In genomic region chr5:179697993-179698934, GRCh38 we compare ENCODE assay signal across 1 cellular context.
TF ChIP-seq lines count a peak whose summit lies in the region.

No MANE protein-coding gene starts in this region.

TF ChIP-seq in HEK293, 187 proteins besides CTCF, POLR2A, EP300 and RAD21 (continued from another document and continues in another):
- TF ChIP-seq ZNF701 (tag by site-specific recombination; IDR thresholded peaks at IDR 0.05) = no peak
- no peak for TF ChIP-seq ZNF426 (tag by site-specific recombination; IDR thresholded peaks at IDR 0.05)
- TF ChIP-seq, protein P1, sequence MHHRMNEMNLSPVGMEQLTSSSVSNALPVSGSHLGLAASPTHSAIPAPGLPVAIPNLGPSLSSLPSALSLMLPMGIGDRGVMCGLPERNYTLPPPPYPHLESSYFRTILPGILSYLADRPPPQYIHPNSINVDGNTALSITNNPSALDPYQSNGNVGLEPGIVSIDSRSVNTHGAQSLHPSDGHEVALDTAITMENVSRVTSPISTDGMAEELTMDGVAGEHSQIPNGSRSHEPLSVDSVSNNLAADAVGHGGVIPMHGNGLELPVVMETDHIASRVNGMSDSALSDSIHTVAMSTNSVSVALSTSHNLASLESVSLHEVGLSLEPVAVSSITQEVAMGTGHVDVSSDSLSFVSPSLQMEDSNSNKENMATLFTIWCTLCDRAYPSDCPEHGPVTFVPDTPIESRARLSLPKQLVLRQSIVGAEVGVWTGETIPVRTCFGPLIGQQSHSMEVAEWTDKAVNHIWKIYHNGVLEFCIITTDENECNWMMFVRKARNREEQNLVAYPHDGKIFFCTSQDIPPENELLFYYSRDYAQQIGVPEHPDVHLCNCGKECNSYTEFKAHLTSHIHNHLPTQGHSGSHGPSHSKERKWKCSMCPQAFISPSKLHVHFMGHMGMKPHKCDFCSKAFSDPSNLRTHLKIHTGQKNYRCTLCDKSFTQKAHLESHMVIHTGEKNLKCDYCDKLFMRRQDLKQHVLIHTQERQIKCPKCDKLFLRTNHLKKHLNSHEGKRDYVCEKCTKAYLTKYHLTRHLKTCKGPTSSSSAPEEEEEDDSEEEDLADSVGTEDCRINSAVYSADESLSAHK (tag by site-specific recombination; IDR thresholded peaks at IDR 0.05) = no peak
- no peak for TF ChIP-seq ZNF302 (tag by site-specific recombination; IDR thresholded peaks at IDR 0.05; ENCODE audit: low read depth)
- 0 out of 2 replicates have a peak, but pooled peaks have one; percentile 13 for TF ChIP-seq ZNF146 (tag by site-specific recombination; IDR thresholded peaks at IDR 0.05)
- no peak; the same call in 1 of the 2 replicates for TF ChIP-seq YY1 (tag by site-specific recombination; IDR thresholded peaks at IDR 0.05)
- no peak for TF ChIP-seq ZNF184 (tag by site-specific recombination; IDR thresholded peaks at IDR 0.05)
- TF ChIP-seq ZNF561 (tag by site-specific recombination; IDR thresholded peaks at IDR 0.05; ENCODE audit: borderline replicate concordance) = 0 out of 2 replicates have a peak, but pooled peaks have one; percentile 46
- TF ChIP-seq EGR2 (tag by site-specific recombination; IDR thresholded peaks at IDR 0.05; ENCODE audit: low read depth) = no peak
- TF ChIP-seq PRDM1 (tag by site-specific recombination; IDR thresholded peaks at IDR 0.05) = 0 out of 2 replicates have a peak, but pooled peaks have one; percentile 18
- TF ChIP-seq ZBTB48 (tag by site-specific recombination; IDR thresholded peaks at IDR 0.05) = peak; percentile 50; the same call in 1 of the 2 replicates
- no peak for TF ChIP-seq ZBTB21 (tag by site-specific recombination; IDR thresholded peaks at IDR 0.05)
- TF ChIP-seq IKZF3 (tag by site-specific recombination; IDR thresholded peaks at IDR 0.05) = 0 out of 2 replicates have a peak, but pooled peaks have one; percentile 31
- no peak for TF ChIP-seq ZNF48 (tag by site-specific recombination; IDR thresholded peaks at IDR 0.05)
- TF ChIP-seq ZNF677 (tag by site-specific recombination; IDR thresholded peaks at IDR 0.05) = no peak
- no peak for TF ChIP-seq TRIM28 (IDR thresholded peaks at IDR 0.05; ENCODE audit: borderline replicate concordance, low read length)
- peak; percentile 89 for TF ChIP-seq FEZF1 (tag by site-specific recombination; IDR thresholded peaks at IDR 0.05)
- TF ChIP-seq ZNF433 (tag by site-specific recombination; IDR thresholded peaks at IDR 0.05; ENCODE audit: low read depth) = no peak
- TF ChIP-seq ZNF423 (tag by site-specific recombination; IDR thresholded peaks at IDR 0.05) = no peak
- peak; percentile 71 for TF ChIP-seq ZXDB (tag by site-specific recombination; IDR thresholded peaks at IDR 0.05)
- no peak for TF ChIP-seq RBAK (tag by site-specific recombination; IDR thresholded peaks at IDR 0.05)
- no peak for TF ChIP-seq ZNF623 (tag by site-specific recombination; IDR thresholded peaks at IDR 0.05)
- TF ChIP-seq SALL2 (tag by site-specific recombination; IDR thresholded peaks at IDR 0.05; ENCODE audit: borderline replicate concordance) = no peak
- no peak for TF ChIP-seq ZNF626 (tag by site-specific recombination; IDR thresholded peaks at IDR 0.05)
- TF ChIP-seq ZNF398 (tag by site-specific recombination; IDR thresholded peaks at IDR 0.05) = no peak
- 0 out of 2 replicates have a peak, but pooled peaks have one; percentile 22 for TF ChIP-seq ZNF394 (tag by site-specific recombination; IDR thresholded peaks at IDR 0.05; ENCODE audit: borderline replicate concordance)
- TF ChIP-seq, protein P2, sequence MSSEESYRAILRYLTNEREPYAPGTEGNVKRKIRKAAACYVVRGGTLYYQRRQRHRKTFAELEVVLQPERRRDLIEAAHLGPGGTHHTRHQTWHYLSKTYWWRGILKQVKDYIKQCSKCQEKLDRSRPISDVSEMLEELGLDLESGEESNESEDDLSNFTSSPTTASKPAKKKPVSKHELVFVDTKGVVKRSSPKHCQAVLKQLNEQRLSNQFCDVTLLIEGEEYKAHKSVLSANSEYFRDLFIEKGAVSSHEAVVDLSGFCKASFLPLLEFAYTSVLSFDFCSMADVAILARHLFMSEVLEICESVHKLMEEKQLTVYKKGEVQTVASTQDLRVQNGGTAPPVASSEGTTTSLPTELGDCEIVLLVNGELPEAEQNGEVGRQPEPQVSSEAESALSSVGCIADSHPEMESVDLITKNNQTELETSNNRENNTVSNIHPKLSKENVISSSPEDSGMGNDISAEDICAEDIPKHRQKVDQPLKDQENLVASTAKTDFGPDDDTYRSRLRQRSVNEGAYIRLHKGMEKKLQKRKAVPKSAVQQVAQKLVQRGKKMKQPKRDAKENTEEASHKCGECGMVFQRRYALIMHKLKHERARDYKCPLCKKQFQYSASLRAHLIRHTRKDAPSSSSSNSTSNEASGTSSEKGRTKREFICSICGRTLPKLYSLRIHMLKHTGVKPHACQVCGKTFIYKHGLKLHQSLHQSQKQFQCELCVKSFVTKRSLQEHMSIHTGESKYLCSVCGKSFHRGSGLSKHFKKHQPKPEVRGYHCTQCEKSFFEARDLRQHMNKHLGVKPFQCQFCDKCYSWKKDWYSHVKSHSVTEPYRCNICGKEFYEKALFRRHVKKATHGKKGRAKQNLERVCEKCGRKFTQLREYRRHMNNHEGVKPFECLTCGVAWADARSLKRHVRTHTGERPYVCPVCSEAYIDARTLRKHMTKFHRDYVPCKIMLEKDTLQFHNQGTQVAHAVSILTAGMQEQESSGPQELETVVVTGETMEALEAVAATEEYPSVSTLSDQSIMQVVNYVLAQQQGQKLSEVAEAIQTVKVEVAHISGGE (tag by site-specific recombination; conservative IDR thresholded peaks at IDR 0.05; ENCODE audit: low read depth) = no peak
- TF ChIP-seq, protein P3, sequence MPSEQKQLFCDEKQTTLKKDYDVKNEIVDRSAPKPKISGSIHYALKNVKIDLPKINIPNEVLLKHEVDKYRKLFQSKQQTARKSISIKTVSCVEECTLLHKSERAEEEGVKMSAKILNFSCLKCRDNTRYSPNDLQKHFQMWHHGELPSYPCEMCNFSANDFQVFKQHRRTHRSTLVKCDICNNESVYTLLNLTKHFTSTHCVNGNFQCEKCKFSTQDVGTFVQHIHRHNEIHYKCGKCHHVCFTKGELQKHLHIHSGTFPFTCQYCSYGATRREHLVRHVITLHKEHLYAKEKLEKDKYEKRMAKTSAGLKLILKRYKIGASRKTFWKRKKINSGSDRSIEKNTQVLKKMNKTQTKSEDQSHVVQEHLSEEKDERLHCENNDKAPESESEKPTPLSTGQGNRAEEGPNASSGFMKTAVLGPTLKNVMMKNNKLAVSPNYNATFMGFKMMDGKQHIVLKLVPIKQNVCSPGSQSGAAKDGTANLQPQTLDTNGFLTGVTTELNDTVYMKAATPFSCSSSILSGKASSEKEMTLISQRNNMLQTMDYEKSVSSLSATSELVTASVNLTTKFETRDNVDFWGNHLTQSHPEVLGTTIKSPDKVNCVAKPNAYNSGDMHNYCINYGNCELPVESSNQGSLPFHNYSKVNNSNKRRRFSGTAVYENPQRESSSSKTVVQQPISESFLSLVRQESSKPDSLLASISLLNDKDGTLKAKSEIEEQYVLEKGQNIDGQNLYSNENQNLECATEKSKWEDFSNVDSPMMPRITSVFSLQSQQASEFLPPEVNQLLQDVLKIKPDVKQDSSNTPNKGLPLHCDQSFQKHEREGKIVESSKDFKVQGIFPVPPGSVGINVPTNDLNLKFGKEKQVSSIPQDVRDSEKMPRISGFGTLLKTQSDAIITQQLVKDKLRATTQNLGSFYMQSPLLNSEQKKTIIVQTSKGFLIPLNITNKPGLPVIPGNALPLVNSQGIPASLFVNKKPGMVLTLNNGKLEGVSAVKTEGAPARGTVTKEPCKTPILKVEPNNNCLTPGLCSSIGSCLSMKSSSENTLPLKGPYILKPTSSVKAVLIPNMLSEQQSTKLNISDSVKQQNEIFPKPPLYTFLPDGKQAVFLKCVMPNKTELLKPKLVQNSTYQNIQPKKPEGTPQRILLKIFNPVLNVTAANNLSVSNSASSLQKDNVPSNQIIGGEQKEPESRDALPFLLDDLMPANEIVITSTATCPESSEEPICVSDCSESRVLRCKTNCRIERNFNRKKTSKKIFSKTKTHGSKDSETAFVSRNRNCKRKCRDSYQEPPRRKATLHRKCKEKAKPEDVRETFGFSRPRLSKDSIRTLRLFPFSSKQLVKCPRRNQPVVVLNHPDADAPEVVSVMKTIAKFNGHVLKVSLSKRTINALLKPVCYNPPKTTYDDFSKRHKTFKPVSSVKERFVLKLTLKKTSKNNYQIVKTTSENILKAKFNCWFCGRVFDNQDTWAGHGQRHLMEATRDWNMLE (tag by site-specific recombination; conservative IDR thresholded peaks at IDR 0.05; ENCODE audit: low read depth) = no peak
- TF ChIP-seq ZNF202 (tag by site-specific recombination; IDR thresholded peaks at IDR 0.05; ENCODE audit: borderline replicate concordance) = no peak
- TF ChIP-seq ZNF843 (tag by site-specific recombination; IDR thresholded peaks at IDR 0.05) = peak; percentile 65
- TF ChIP-seq BCL11A (tag by site-specific recombination; IDR thresholded peaks at IDR 0.05; ENCODE audit: low read depth) = no peak
- no peak for TF ChIP-seq HOXA7 (CRISPR knock-in tag; IDR thresholded peaks at IDR 0.05; ENCODE audit: borderline replicate concordance)
- TF ChIP-seq ZBTB1 (tag by site-specific recombination; IDR thresholded peaks at IDR 0.05) = 0 out of 2 replicates have a peak, but pooled peaks have one; percentile 16
- TF ChIP-seq ZNF112 (tag by site-specific recombination; IDR thresholded peaks at IDR 0.05) = no peak
- TF ChIP-seq, protein P4, sequence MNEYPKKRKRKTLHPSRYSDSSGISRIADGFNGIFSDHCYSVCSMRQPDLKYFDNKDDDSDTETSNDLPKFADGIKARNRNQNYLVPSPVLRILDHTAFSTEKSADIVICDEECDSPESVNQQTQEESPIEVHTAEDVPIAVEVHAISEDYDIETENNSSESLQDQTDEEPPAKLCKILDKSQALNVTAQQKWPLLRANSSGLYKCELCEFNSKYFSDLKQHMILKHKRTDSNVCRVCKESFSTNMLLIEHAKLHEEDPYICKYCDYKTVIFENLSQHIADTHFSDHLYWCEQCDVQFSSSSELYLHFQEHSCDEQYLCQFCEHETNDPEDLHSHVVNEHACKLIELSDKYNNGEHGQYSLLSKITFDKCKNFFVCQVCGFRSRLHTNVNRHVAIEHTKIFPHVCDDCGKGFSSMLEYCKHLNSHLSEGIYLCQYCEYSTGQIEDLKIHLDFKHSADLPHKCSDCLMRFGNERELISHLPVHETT (tag by site-specific recombination; IDR thresholded peaks at IDR 0.05) = peak; percentile 64
- TF ChIP-seq ZNF488 (tag by site-specific recombination; IDR thresholded peaks at IDR 0.05) = no peak
- no peak for TF ChIP-seq ZNF791 (tag by site-specific recombination; IDR thresholded peaks at IDR 0.05)
- no peak for TF ChIP-seq ZBTB7A (tag by site-specific recombination; IDR thresholded peaks at IDR 0.05; ENCODE audit: low read depth)
- no peak for TF ChIP-seq ZNF292 (tag by site-specific recombination; IDR thresholded peaks at IDR 0.05; ENCODE audit: borderline replicate concordance, low read depth)
- TF ChIP-seq KLF1 (tag by site-specific recombination; IDR thresholded peaks at IDR 0.05) = peak; percentile 87
- no peak for TF ChIP-seq ZNF596 (tag by site-specific recombination; IDR thresholded peaks at IDR 0.05)
- TF ChIP-seq ZBTB20 (tag by site-specific recombination; IDR thresholded peaks at IDR 0.05) = peak; percentile 87
- TF ChIP-seq ZSCAN5A (tag by site-specific recombination; IDR thresholded peaks at IDR 0.05) = peak; percentile 59; the same call in 1 of the 2 replicates
- TF ChIP-seq, protein P5, sequence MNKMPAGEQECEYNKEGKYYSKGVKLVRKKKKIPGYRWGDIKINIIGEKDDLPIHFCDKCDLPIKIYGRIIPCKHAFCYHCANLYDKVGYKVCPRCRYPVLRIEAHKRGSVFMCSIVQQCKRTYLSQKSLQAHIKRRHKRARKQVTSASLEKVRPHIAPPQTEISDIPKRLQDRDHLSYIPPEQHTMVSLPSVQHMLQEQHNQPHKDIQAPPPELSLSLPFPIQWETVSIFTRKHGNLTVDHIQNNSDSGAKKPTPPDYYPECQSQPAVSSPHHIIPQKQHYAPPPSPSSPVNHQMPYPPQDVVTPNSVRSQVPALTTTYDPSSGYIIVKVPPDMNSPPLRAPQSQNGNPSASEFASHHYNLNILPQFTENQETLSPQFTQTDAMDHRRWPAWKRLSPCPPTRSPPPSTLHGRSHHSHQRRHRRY (tag by site-specific recombination; IDR thresholded peaks at IDR 0.05) = no peak
- peak; percentile 49; the same call in 1 of the 2 replicates for TF ChIP-seq GLI4 (tag by site-specific recombination; IDR thresholded peaks at IDR 0.05)
- TF ChIP-seq GFI1B (tag by site-specific recombination; IDR thresholded peaks at IDR 0.05) = no peak
